Comparison of ENCODE assay signal across 8 cellular contexts in genomic region chr4:98262431-98262830, GRCh38. TPM values are rescaled to one million over a fixed set of nuclear protein-coding genes. Genes with fewer than 3 reads are reported as not detected.
DNase-seq lines count a peak whose midpoint lies in the region; ATAC-seq and TF ChIP-seq lines count a peak whose summit lies in the region.

No MANE protein-coding gene starts in this region.

- no peak for ATAC-seq in CD4-positive, alpha-beta T cell (ENCODE audit: poor library complexity)
- ATAC-seq in GM18867 (IDR thresholded peaks at IDR 0.05; ENCODE audit: unreplicated experiment) (no peak), omental fat pad (ENCODE audit: low FRiP score) (no peak)

- no peak for DNase-seq in CD4-positive, alpha-beta T cell
- peak; percentile 55 to 73 for DNase-seq in Kasumi-1 (lab: John Stamatoyannopoulos, UW)
- DNase-seq in NCI-H226 = no peak
- no peak for DNase-seq in omental fat pad (ENCODE audit: low spot score)
- DNase-seq in mucosa of gallbladder (ENCODE audit: low spot score) = no peak

- H3K36me3 Mint-ChIP-seq in CD4-positive, alpha-beta T cell (ENCODE audit: low read depth) = peaks cover 14% of the 10 kb centered on the region
- H3K36me3 Mint-ChIP-seq in brain = peaks cover 15% of the 10 kb centered on the region

- WGBS in mesodermal cell (ENCODE audit: insufficient coverage in 2 of 2), 2 experiments = 20 to 34% methylated on average over 1 to 4 of the region's 5 CpGs

- H3K4me3 ChIP-seq in mesodermal cell (ENCODE audit: extremely low read depth, insufficient read depth, low read length, poor library complexity, severe bottlenecking) = peak overlapping the region; percentile 89

- H3K36me3 ChIP-seq in mesodermal cell (ENCODE audit: control insufficient read depth, insufficient read depth, low read length) = no peaks in the 10 kb centered on the region

- peaks cover 66% of the 10 kb centered on the region for H3K4me1 Mint-ChIP-seq in CD4-positive, alpha-beta T cell (ENCODE audit: low read depth)
- H3K4me1 Mint-ChIP-seq in brain = peaks cover 56% of the 10 kb centered on the region

- H3K9me3 ChIP-seq in CD4-positive, alpha-beta T cell (ENCODE audit: control insufficient read depth, low read length) = no peaks in the 10 kb centered on the region
- peaks cover 3% of the 10 kb centered on the region for H3K9me3 ChIP-seq in mesodermal cell (ENCODE audit: control insufficient read depth, low read length)

- peak overlapping the region; percentile 58 for H3K27ac ChIP-seq in CD4-positive, alpha-beta T cell (ENCODE audit: low read depth, low read length)
- no peak overlapping the region for H3K27ac ChIP-seq in mesodermal cell (ENCODE audit: low read depth, low read length, severe bottlenecking)

- H3K4me3 Mint-ChIP-seq in CD4-positive, alpha-beta T cell = peak overlapping the region; percentile 89
- peak overlapping the region; percentile 85 to 99 (median 95) for H3K4me3 Mint-ChIP-seq in brain

- CTCF ChIA-PET in CD4-positive, alpha-beta T cell (lab: Charles Lee) = interaction anchor here (1.0 to 1.3 kb wide), 3 partner anchors 21 to 733 kb away, joined by 3 to 5 read pairs (median 5); partner anchors contain the start of genes METAP1 and STPG2

- no peaks in the 10 kb centered on the region for H3K27me3 ChIP-seq in CD4-positive, alpha-beta T cell (ENCODE audit: control insufficient read depth, insufficient read depth, low read length)

- H3K9me3 Mint-ChIP-seq in CD4-positive, alpha-beta T cell = no peaks in the 10 kb centered on the region
- peaks cover 5 to 8% (median 5%) of the 10 kb centered on the region in 5 experiments for H3K9me3 Mint-ChIP-seq in brain

- intact Hi-C loops in CD4-positive, alpha-beta T cell (cut with DNase I, micrococcal nuclease) = loop anchor here (5.0 to 10.0 kb wide), 9 partner anchors 92 to 1690 kb away; partner anchors contain the start of genes ADH5 (in 2 of the 2), METAP1 (in 2 of the 2), EIF4E (in 1 of the 2) and H2AZ1 (in 1 of the 2)

- H3K27me3 Mint-ChIP-seq in CD4-positive, alpha-beta T cell = no peaks in the 10 kb centered on the region
- H3K27me3 Mint-ChIP-seq in brain = no peaks in the 10 kb centered on the region

- H3K4me1 ChIP-seq in mesodermal cell (ENCODE audit: control insufficient read depth, insufficient read depth, low read length, poor library complexity, severe bottlenecking) = peaks cover 4% of the 10 kb centered on the region

- TF ChIP-seq CTCF in CD4-positive, alpha-beta T cell (IDR thresholded peaks at IDR 0.05) = no peak
- TF ChIP-seq CTCF in brain (conservative IDR thresholded peaks at IDR 0.05) = no peak
- no peak for TF ChIP-seq CTCF in omental fat pad (IDR thresholded peaks at IDR 0.05)

- POLR2A ChIA-PET in CD4-positive, alpha-beta T cell (lab: Charles Lee) = interaction anchor here (0.7 to 3.0 kb wide), 11 partner anchors 12 to 733 kb away, joined by 3 to 26 read pairs (median 5); partner anchors contain the start of genes EIF4E, METAP1 and TSPAN5

- H3K27ac Mint-ChIP-seq in CD4-positive, alpha-beta T cell = peak overlapping the region; percentile 88
- H3K27ac Mint-ChIP-seq in brain = peak overlapping the region; percentile 91 to 99 (median 97)

RNA-seq across cellular contexts. Expression of gene RAP1GDS1, which starts 1.2 kb away (rescaled TPM):
- 10 to 100 TPM; 22.3 to 25.2 TPM for total RNA-seq in CD4-positive, alpha-beta T cell
- polyA plus RNA-seq in brain (ENCODE audit: insufficient read depth, low read depth, low replicate concordance) = 34.5 TPM
- polyA plus RNA-seq in mesodermal cell (2013, experiment 1 of 2) = 45.6 TPM
- 50.0 TPM for polyA plus RNA-seq in mesodermal cell (2013, experiment 2 of 2)
- total RNA-seq in omental fat pad = 10 to 100 TPM; 21.3 to 45.1 (median 34.3) TPM
- 33.4 TPM for total RNA-seq in mucosa of gallbladder

Comparison
In these comparisons a context has a peak if more than half of its experiments do, and no peak if none do; other contexts are left out.
1. DNase-seq: peak in Kasumi-1 (2 of 2); none in CD4-positive, alpha-beta T cell (0 of 10), NCI-H226 (single experiment), omental fat pad (single experiment) and mucosa of gallbladder (single experiment).